In genomic region chr11:64925536-64926449, GRCh38 we compare ENCODE assay signal across 2 cellular contexts.
TF ChIP-seq lines count a peak whose summit lies in the region.

No MANE protein-coding gene starts in this region.

TF ChIP-seq in H1, 55 proteins besides CTCF, POLR2A, EP300 and RAD21:
- no peak for TF ChIP-seq CBX8 (IDR thresholded peaks at IDR 0.05; ENCODE audit: borderline replicate concordance, low read depth, low read length)
- no peak for TF ChIP-seq SP1 (IDR thresholded peaks at IDR 0.05; ENCODE audit: low read depth, low read length)
- TF ChIP-seq RNF2 (IDR thresholded peaks at IDR 0.05; ENCODE audit: borderline replicate concordance, low read depth, low read length, missing control alignments, poor library complexity, severe bottlenecking) = no peak
- no peak for TF ChIP-seq SRF (IDR thresholded peaks at IDR 0.05; ENCODE audit: low read depth, low read length)
- TF ChIP-seq SAP30 (IDR thresholded peaks at IDR 0.05; ENCODE audit: insufficient read depth, insufficient replicate concordance, low read length) = no peak
- no peak for TF ChIP-seq PHF8 (conservative IDR thresholded peaks at IDR 0.05; ENCODE audit: low read depth, low read length)
- TF ChIP-seq USF2 (IDR thresholded peaks at IDR 0.05; ENCODE audit: low read length) = no peak
- no peak for TF ChIP-seq MAFK (IDR thresholded peaks at IDR 0.05; ENCODE audit: low read depth, low read length)
- TF ChIP-seq KDM1A (IDR thresholded peaks at IDR 0.05; ENCODE audit: borderline replicate concordance, low read length) = no peak
- TF ChIP-seq ASH2L (IDR thresholded peaks at IDR 0.05; ENCODE audit: low read length) = no peak
- TF ChIP-seq CHD1 (IDR thresholded peaks at IDR 0.05; ENCODE audit: low read depth, low read length) = no peak
- no peak for TF ChIP-seq CTBP2 (IDR thresholded peaks at IDR 0.05; ENCODE audit: borderline replicate concordance, insufficient read depth, insufficient read length, low read length)
- no peak for TF ChIP-seq BCL11A (IDR thresholded peaks at IDR 0.05; ENCODE audit: low read depth in 2 of 2, low read length in 2 of 2)
- TF ChIP-seq E2F6 (IDR thresholded peaks at IDR 0.05) = no peak
- TF ChIP-seq RBBP5 (IDR thresholded peaks at IDR 0.05; ENCODE audit: borderline replicate concordance, low read depth, low read length) = no peak
- TF ChIP-seq TEAD4 (IDR thresholded peaks at IDR 0.05; ENCODE audit: low read depth, low read length) = no peak
- no peak for TF ChIP-seq MAX (IDR thresholded peaks at IDR 0.05)
- no peak for TF ChIP-seq SIRT6 (IDR thresholded peaks at IDR 0.05; ENCODE audit: low read length)
- no peak for TF ChIP-seq JUN (IDR thresholded peaks at IDR 0.05; ENCODE audit: low read depth, low read length)

TF ChIP-seq in GM12891, 5 proteins besides CTCF, POLR2A, EP300 and RAD21:
- TF ChIP-seq SPI1 (IDR thresholded peaks at IDR 0.05; ENCODE audit: low read depth, low read length) (no peak), POLR2AphosphoS5 (IDR thresholded peaks at IDR 0.05; ENCODE audit: low read depth, low read length) (no peak)
